In genomic region chr2:154324601-154325000, GRCh38 we compare ENCODE assay signal across 27 cellular contexts.
"Had no signal": no experiment of that assay in that cellular context is flagged by ENCODE, and none has a peak within 500 bp of the region (broad histone marks: within the 10 kb centered on the region; RNA-seq: fewer than 3 reads in every experiment).

No MANE protein-coding gene starts in this region.

- ATAC-seq: activated CD8-positive, alpha-beta T cell treated with anti-CD3 and anti-CD28 coated beads for 36 hours; PC-3 had no signal

- H3K27me3 ChIP-seq: ascending aorta, cardiac muscle cell, Peyer's patch, SJSA1 had no signal

- DNase-seq: activated CD4-positive, alpha-beta T cell treated with anti-CD3 and anti-CD28 coated beads, Interleukin-2, amount 10 ng/mL, durations not matched to agents 24 days and 14 days; activated CD4-positive, alpha-beta T cell treated with anti-CD3 and anti-CD28 coated beads, Interleukin-2, amount 50 U/mL, for 4 hours; activated CD4-positive, CD25-positive, alpha-beta regulatory T cell; activated CD8-positive, alpha-beta T cell treated with anti-CD3 and anti-CD28 coated beads for 36 hours; activated gamma-delta T cell; activated naive CD4-positive, alpha-beta T cell treated with Interleukin-2 at 50 U/mL for 16 hours; activated naive CD8-positive, alpha-beta T cell treated with anti-CD3 and anti-CD28 coated beads, Interleukin-2, amount 10 ng/mL, durations not matched to agents 7 days and 5 days; activated T-cell treated with anti-CD3 and anti-CD28 coated beads, Interleukin-2, amount 50 U/mL, for 1 hour; amygdala; NCI-H1092 treated with DMSO at 0.1 percent for 48 hours; NCI-H1417; NCI-H2029; NCI-H2227 treated with DMSO at 0.1 percent for 48 hours; NCI-H446 treated with DMSO at 0.1 percent for 48 hours; NCI-H524; NCI-H69; NCI-H82; NK-92 treated with Interleukin-12 subunit alpha and Interleukin-12 subunit beta, amount 100 ng/mL, for 24 hours; PC-3; Peyer's patch; RPMI8226; SHP77 treated with DMSO at 0.1 percent for 48 hours; T1000; WERI-Rb-1 had no signal

- H3K9me3 ChIP-seq: ascending aorta, Peyer's patch, SJSA1 had no signal

- H3K4me1 ChIP-seq: ascending aorta, Peyer's patch, SJSA1 had no signal

- H3K36me3 ChIP-seq: ascending aorta, cardiac muscle cell, Peyer's patch, SJSA1, WERI-Rb-1 had no signal

- H3K4me3 ChIP-seq: ascending aorta, cardiac muscle cell, Peyer's patch, SJSA1 had no signal
